Comparison of ENCODE assay signal across 7 cellular contexts in the genomic region with DNA sequence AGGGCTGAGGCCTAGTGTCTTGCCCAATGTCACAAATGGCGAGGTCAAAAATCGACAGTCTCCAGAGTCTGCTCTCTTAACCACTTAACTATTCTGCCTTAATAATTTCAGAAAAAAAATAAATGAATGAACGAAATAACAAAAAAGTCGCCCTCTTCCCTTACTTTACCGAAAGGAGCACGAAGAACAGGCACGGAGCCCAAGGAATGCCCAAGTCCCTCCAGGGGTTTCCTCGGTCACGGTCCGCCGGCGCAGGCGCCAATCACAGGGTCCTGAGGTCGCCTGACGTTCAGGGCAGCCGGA. TPM values are rescaled to one million over a fixed set of nuclear protein-coding genes. Genes with fewer than 3 reads are reported as not detected.
DNase-seq lines count a peak whose midpoint lies in the region; ATAC-seq, FAIRE-seq and TF ChIP-seq lines count a peak whose summit lies in the region.

No MANE protein-coding gene starts in this region.

- peak overlapping the region; percentile 78 for H2BK5ac ChIP-seq in mesendoderm (ENCODE audit: low read length)

- H3K4me3 ChIP-seq in HUES6 (ENCODE audit: low read depth, low read length) = peak overlapping the region; percentile 89
- H3K4me3 ChIP-seq in bronchial epithelial cell (ENCODE audit: low read depth, low read length) = peak overlapping the region; percentile 88
- H3K4me3 ChIP-seq in mesendoderm (ENCODE audit: low read length) = peak overlapping the region; percentile 92
- peak overlapping the region; percentile 93 to 96 for H3K4me3 ChIP-seq in vagina

- no peak overlapping the region for H3K23ac ChIP-seq in mesendoderm (ENCODE audit: low read length)

- WGBS in mesendoderm (ENCODE audit: extremely low coverage, insufficient coverage, low lambda C conversion rate) = no CpG with 5 or more reads among the region's 16 CpGs

- H3K36me3 ChIP-seq in HUES6 (ENCODE audit: control insufficient read depth, insufficient read depth, low read length) (peaks cover 47% of the 10 kb centered on the region), bronchial epithelial cell (ENCODE audit: control insufficient read depth, insufficient read depth, low read length) (peaks cover 9% of the 10 kb centered on the region), mesendoderm (ENCODE audit: control insufficient read depth, insufficient read depth, low read length) (peaks cover 6% of the 10 kb centered on the region), vagina (peaks cover 0 to 44% of the 10 kb centered on the region in 2 donors)

- intact Hi-C loops in vagina (cut with DNase I) = no loop called here

- no peak for TF ChIP-seq POLR2A in vagina (IDR thresholded peaks at IDR 0.05)

- H3K18ac ChIP-seq in mesendoderm (ENCODE audit: low read length) = no peak overlapping the region

- H3K4ac ChIP-seq in mesendoderm (ENCODE audit: low read depth, low read length) = no peak overlapping the region

- H4K8ac ChIP-seq in mesendoderm (ENCODE audit: low read depth, low read length) = peak overlapping the region; percentile 16

- H2BK120ac ChIP-seq in mesendoderm (ENCODE audit: low read depth, low read length) = no peak overlapping the region

- H3K56ac ChIP-seq in mesendoderm (ENCODE audit: low read length) = peak overlapping the region; percentile 84

- TF ChIP-seq CTCF in bronchial epithelial cell (IDR thresholded peaks at IDR 0.05; ENCODE audit: insufficient read depth, low read length, severe bottlenecking) (no peak), vagina (IDR thresholded peaks at IDR 0.05) (no peak)

- FAIRE-seq in bronchial epithelial cell (lab: Jason Lieb, UNC) = no peak

- peaks cover 19% of the 10 kb centered on the region for H3K79me2 ChIP-seq in mesendoderm (ENCODE audit: control insufficient read depth, insufficient read depth, low read length)

- no peak for DNase-seq in bronchial epithelial cell (ENCODE audit: low read depth)
- no peak for DNase-seq in mesendoderm
- DNase-seq in vagina (ENCODE audit: extremely low spot score in 2 of 2) = no peak
- no peak for DNase-seq in NCI-H2029 treated with DMSO at 0.1 percent for 48 hours (lab: John Stamatoyannopoulos, UW)
- DNase-seq in stimulated activated CD4-positive, alpha-beta T cell treated with anti-CD3 and anti-CD28 coated beads, Interleukin-4, amount 100 ng/mL, for 24 hours = no peak

- H3K27me3 ChIP-seq in HUES6 (ENCODE audit: control insufficient read depth, insufficient read depth, low read length) (no peaks in the 10 kb centered on the region), bronchial epithelial cell (ENCODE audit: control insufficient read depth, insufficient read depth, low read length) (no peaks in the 10 kb centered on the region), mesendoderm (ENCODE audit: insufficient read depth, low read length, poor library complexity) (no peaks in the 10 kb centered on the region), vagina (no peaks in the 10 kb centered on the region)

- no peak overlapping the region for H4K5ac ChIP-seq in mesendoderm (ENCODE audit: low read length)

- no peak overlapping the region for H2AK5ac ChIP-seq in mesendoderm (ENCODE audit: low read length)

- ATAC-seq in GM21447 (IDR thresholded peaks at IDR 0.05; ENCODE audit: unreplicated experiment) = peak; percentile 57

- H3K4me2 ChIP-seq in mesendoderm (ENCODE audit: low read length) = peak overlapping the region; percentile 85

- H3K27ac ChIP-seq in HUES6 (ENCODE audit: low read depth, low read length) = peak overlapping the region; percentile 75
- H3K27ac ChIP-seq in mesendoderm (ENCODE audit: low read depth, low read length) = no peak overlapping the region
- H3K27ac ChIP-seq in vagina = peak overlapping the region; percentile 92

- H3K9me3 ChIP-seq in HUES6 (ENCODE audit: control insufficient read depth, insufficient read depth, low read depth, low read length) (no peaks in the 10 kb centered on the region), vagina (no peaks in the 10 kb centered on the region)

- H2BK15ac ChIP-seq in mesendoderm (replicated peaks; ENCODE audit: low read depth) = no peak overlapping the region

- H3K9ac ChIP-seq in HUES6 (ENCODE audit: low read length) (peak overlapping the region; percentile 87), mesendoderm (ENCODE audit: low read length) (peak overlapping the region; percentile 91)

- peaks cover 17% of the 10 kb centered on the region for H3K79me1 ChIP-seq in mesendoderm (ENCODE audit: low read length)

- peaks cover 4% of the 10 kb centered on the region; the same call in 1 of the 2 replicates for H3K4me1 ChIP-seq in HUES6 (ENCODE audit: control insufficient read depth, insufficient read depth, low read length)
- peaks cover 2% of the 10 kb centered on the region for H3K4me1 ChIP-seq in mesendoderm (ENCODE audit: control insufficient read depth, low read depth, low read length)
- peaks cover 34% of the 10 kb centered on the region for H3K4me1 ChIP-seq in vagina

RNA-seq across cellular contexts. Expression of a gene that starts 0.3 kb away (rescaled TPM):
- total RNA-seq in bronchial epithelial cell = 10.5 and 14.7 TPM in 2 replicates
- 24.1 TPM for polyA plus RNA-seq in mesendoderm (2013, experiment 1 of 2)
- 23.7 TPM for polyA plus RNA-seq in mesendoderm (2013, experiment 2 of 2)
- 26.5 TPM for total RNA-seq in vagina

RNA-seq across cellular contexts. Expression of a gene that starts 0.6 kb away (rescaled TPM):
- total RNA-seq in bronchial epithelial cell (20.5 and 27.4 TPM in 2 replicates), vagina (21.9 TPM)
- polyA plus RNA-seq in mesendoderm (2013, experiment 1 of 2) = 23.9 TPM
- 24.8 TPM for polyA plus RNA-seq in mesendoderm (2013, experiment 2 of 2)

RNA-seq across cellular contexts. Expression of a gene that starts 34.3 kb away (rescaled TPM):
- 31.7 and 47.9 TPM in 2 replicates for total RNA-seq in bronchial epithelial cell
- 42.1 TPM for polyA plus RNA-seq in mesendoderm (2013, experiment 1 of 2)
- 42.1 TPM for polyA plus RNA-seq in mesendoderm (2013, experiment 2 of 2)
- 30.0 TPM for total RNA-seq in vagina

RNA-seq across cellular contexts. Expression of a gene that starts 34.3 kb away (rescaled TPM):
- 0.79 and 0.90 TPM in 2 replicates for total RNA-seq in bronchial epithelial cell
- 1.9 TPM for polyA plus RNA-seq in mesendoderm (2013, experiment 1 of 2)
- polyA plus RNA-seq in mesendoderm (2013, experiment 2 of 2) = 1.7 TPM
- total RNA-seq in vagina = 2.5 TPM
